32 cellular contexts compared by ENCODE assay signal in the genomic region with DNA sequence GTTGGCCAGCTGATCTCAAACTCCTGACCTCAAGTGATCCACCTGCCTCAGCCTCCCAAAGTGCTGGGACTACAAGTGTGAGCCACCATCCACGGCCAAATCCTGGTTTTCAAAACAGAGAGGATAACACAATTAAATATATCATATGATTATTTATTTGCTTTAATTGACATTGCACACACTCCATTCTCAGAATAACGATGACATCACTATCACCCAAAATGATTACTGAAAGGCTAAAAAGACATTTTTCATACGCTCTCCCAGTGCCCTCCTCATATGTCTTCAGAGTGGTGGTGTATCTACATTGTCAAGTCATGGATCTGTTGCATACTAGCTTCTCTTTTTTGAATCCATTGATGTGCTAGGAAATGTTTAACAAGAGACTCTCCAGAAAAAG.
"Had no signal": no experiment of that assay in that cellular context is flagged by ENCODE, and none has a peak within 500 bp of the region (broad histone marks: within the 10 kb centered on the region; RNA-seq: fewer than 3 reads in every experiment).

No MANE protein-coding gene starts in this region.

- ATAC-seq: activated CD8-positive, alpha-beta T cell treated with anti-CD3 and anti-CD28 coated beads for 36 hours; activated naive CD4-positive, alpha-beta T cell treated with anti-CD3 and anti-CD28 coated beads, Interleukin-2, amount 50 U/mL, for 72 hours; activated T-cell treated with anti-CD3 and anti-CD28 coated beads, Interleukin-2, amount 50 U/mL, for 4 hours; activated T-cell treated with anti-CD3 and anti-CD28 coated beads, Interleukin-2, amount 50 U/mL, for 72 hours; activated T-helper 17 cell treated with anti-CD3 and anti-CD28 coated beads, Interleukin-2, amount 50 U/mL, for 72 hours; body of pancreas had no signal

- H3K9me3 ChIP-seq: adrenal gland, body of pancreas had no signal

- H3K27me3 ChIP-seq: adrenal gland, body of pancreas, cardiac muscle cell had no signal

- H3K27ac ChIP-seq: adrenal gland, body of pancreas, cardiac muscle cell, VCaP had no signal

- H3K4me3 ChIP-seq: adrenal gland, body of pancreas, cardiac muscle cell had no signal

- H3K36me3 ChIP-seq: adrenal gland, cardiac muscle cell had no signal

- H3K4me1 ChIP-seq: adrenal gland, body of pancreas had no signal

- FAIRE-seq: astrocyte, bronchial epithelial cell, TTC549 had no signal

- DNase-seq: activated B cell treated with CpG ODN at 0.5 μM for 24 hours; activated CD4-positive, alpha-beta memory T cell treated with anti-CD3 and anti-CD28 coated beads for 36 hours; activated CD4-positive, alpha-beta T cell treated with anti-CD3 and anti-CD28 coated beads for 4 hours; activated CD4-positive, alpha-beta T cell treated with anti-CD3 and anti-CD28 coated beads, Interleukin-2, amount 10 ng/mL, durations not matched to agents 7 days and 5 days; activated CD4-positive, CD25-positive, alpha-beta regulatory T cell treated with anti-CD3 and anti-CD28 coated beads, Interleukin-2, amount 50 U/mL, for 72 hours; activated CD8-positive, alpha-beta memory T cell treated with anti-CD3 and anti-CD28 coated beads, Interleukin-2, amount 50 U/mL, for 4 hours; activated CD8-positive, alpha-beta T cell treated with anti-CD3 and anti-CD28 coated beads for 36 hours; activated effector memory CD4-positive, alpha-beta T cell treated with anti-CD3 and anti-CD28 coated beads, Interleukin-2, amount 50 U/mL, for 16 hours; activated gamma-delta T cell treated with Interleukin-2 at 50 U/mL for 16 hours; activated naive CD4-positive, alpha-beta T cell; activated naive CD4-positive, alpha-beta T cell treated with anti-CD3 and anti-CD28 coated beads for 36 hours; activated naive CD4-positive, alpha-beta T cell treated with anti-CD3 and anti-CD28 coated beads, Interleukin-2, amount 50 U/mL, for 16 hours; activated naive CD8-positive, alpha-beta T cell treated with anti-CD3 and anti-CD28 coated beads for 36 hours; activated T-cell treated with anti-CD3 and anti-CD28 coated beads for 4 hours; activated T-cell treated with anti-CD3 and anti-CD28 coated beads, Interleukin-2, amount 50 U/mL, for 1 hour; activated T-cell treated with anti-CD3 and anti-CD28 coated beads, Interleukin-2, amount 50 U/mL, for 4 hours; activated T-cell treated with anti-CD3 and anti-CD28 coated beads, Interleukin-2, amount 50 U/mL, for 72 hours; adrenal gland; amniotic stem cell; aorta; body of pancreas; central memory CD4-positive, alpha-beta T cell; T-helper 1 cell; T-helper 2 cell; T-helper 9 cell had no signal
